Comparison of ENCODE assay signal across 1 cellular context in genomic region chr2:32632089-32632488, GRCh38.
A peak's percentile ranks its signal among the peaks of the same experiment; 100 is the strongest.
TF ChIP-seq lines count a peak whose summit lies in the region.

No MANE protein-coding gene starts in this region.

TF ChIP-seq in K562, 482 proteins besides CTCF, POLR2A, EP300 and RAD21 (continued from another document):
- TF ChIP-seq DPF2 (IDR thresholded peaks at IDR 0.05) (peak; percentile 71), LEF1 (IDR thresholded peaks at IDR 0.05) (no peak), FOSL1 (tag; conservative IDR thresholded peaks at IDR 0.05) (peak; percentile 86), GTF3C2 (IDR thresholded peaks at IDR 0.05; ENCODE audit: borderline replicate concordance, extremely low read depth, insufficient read length) (peak; percentile 42), TCFL5 (CRISPR knock-in tag; conservative IDR thresholded peaks at IDR 0.05) (no peak), GMEB1 (CRISPR knock-in tag; IDR thresholded peaks at IDR 0.05) (no peak), KDM4B (IDR thresholded peaks at IDR 0.05; ENCODE audit: borderline replicate concordance in 2 of 2, low read depth in 1 of 2) (no peak), SMARCA4 (IDR thresholded peaks at IDR 0.05) (0 out of 2 replicates have a peak, but pooled peaks have one; percentile 66), CREM (IDR thresholded peaks at IDR 0.05; ENCODE audit: low read depth) (no peak), NFRKB (IDR thresholded peaks at IDR 0.05; ENCODE audit: low read depth) (no peak), ZFX (CRISPR knock-in tag; IDR thresholded peaks at IDR 0.05) (peak; percentile 23; the same call in 1 of the 2 replicates), DACH1 (IDR thresholded peaks at IDR 0.05; ENCODE audit: partially characterized antibody) (peak; percentile 37), CREB3L1 (IDR thresholded peaks at IDR 0.05; ENCODE audit: borderline replicate concordance, low read depth) (0 out of 2 replicates have a peak, but pooled peaks have one; percentile 33), ZBTB1 (CRISPR knock-in tag; IDR thresholded peaks at IDR 0.05; ENCODE audit: borderline replicate concordance, low read depth) (no peak), JUND (IDR thresholded peaks at IDR 0.05; ENCODE audit: borderline replicate concordance, low read depth, low read length) (peak; percentile 82), JUND (tag; IDR thresholded peaks at IDR 0.05; ENCODE audit: borderline replicate concordance, low read depth, low read length) (peak; percentile 81), ZNF717 (CRISPR knock-in tag; IDR thresholded peaks at IDR 0.05) (no peak), SMARCE1 (IDR thresholded peaks at IDR 0.05) (peak; percentile 61; the same call in 1 of the 2 replicates), FOXJ2 (tag; IDR thresholded peaks at IDR 0.05) (0 out of 2 replicates have a peak, but pooled peaks have one; percentile 17), CBX5 (IDR thresholded peaks at IDR 0.05; ENCODE audit: borderline replicate concordance, low read depth) (no peak), ARID1B (IDR thresholded peaks at IDR 0.05) (peak; percentile 34; the same call in 1 of the 2 replicates), ATF3 (IDR thresholded peaks at IDR 0.05) (peak; percentile 74), ATF3 (CRISPR knock-in tag; conservative IDR thresholded peaks at IDR 0.05) (no peak), ELK1 (CRISPR knock-in tag; IDR thresholded peaks at IDR 0.05) (no peak), TBP (optimal IDR thresholded peaks at IDR 0.05; ENCODE audit: low read depth, low read length) (peak; percentile 50), ZSCAN29 (IDR thresholded peaks at IDR 0.05) (no peak), RFX1 (IDR thresholded peaks at IDR 0.05) (peak; percentile 45), JUN (IDR thresholded peaks at IDR 0.05; ENCODE audit: borderline replicate concordance, low read depth, low read length) (0 out of 2 replicates have a peak, but pooled peaks have one; percentile 43), JUN (CRISPR knock-in tag; IDR thresholded peaks at IDR 0.05; ENCODE audit: borderline replicate concordance) (no peak), MCM3 (IDR thresholded peaks at IDR 0.05) (no peak), E2F6 (IDR thresholded peaks at IDR 0.05; ENCODE audit: borderline replicate concordance in 1 of 2, extremely low read depth in 1 of 2, insufficient read depth in 1 of 2, insufficient read length in 1 of 2, low read depth in 1 of 2, low read length in 1 of 2, poor library complexity in 1 of 2, severe bottlenecking in 1 of 2) (no peak)
